ENCODE assay signal across 1 cellular context in genomic region chr7:33722383-33723096, GRCh38.
A peak's percentile ranks its signal among the peaks of the same experiment; 100 is the strongest.
TF ChIP-seq lines count a peak whose summit lies in the region.

No MANE protein-coding gene starts in this region.

TF ChIP-seq in HEK293, 187 proteins besides CTCF, POLR2A, EP300 and RAD21 (continued from another document and continues in another):
- no peak for TF ChIP-seq ZNF518A (tag by site-specific recombination; conservative IDR thresholded peaks at IDR 0.05; ENCODE audit: low read depth)
- no peak for TF ChIP-seq ZNF302 (tag by site-specific recombination; IDR thresholded peaks at IDR 0.05; ENCODE audit: low read depth)
- no peak for TF ChIP-seq ZSCAN4 (tag by site-specific recombination; IDR thresholded peaks at IDR 0.05)
- TF ChIP-seq ZNF530 (tag by site-specific recombination; IDR thresholded peaks at IDR 0.05; ENCODE audit: low read depth), result no peak
- TF ChIP-seq ZNF24 (tag by site-specific recombination; IDR thresholded peaks at IDR 0.05), result no peak
- peak; percentile 69; the same call in 1 of the 2 replicates for TF ChIP-seq ZBTB48 (tag by site-specific recombination; IDR thresholded peaks at IDR 0.05)
- TF ChIP-seq ZNF292 (tag by site-specific recombination; IDR thresholded peaks at IDR 0.05; ENCODE audit: borderline replicate concordance, low read depth), result no peak
- no peak for TF ChIP-seq ZNF558 (tag by site-specific recombination; IDR thresholded peaks at IDR 0.05)
- no peak for TF ChIP-seq ZNF175 (tag by site-specific recombination; IDR thresholded peaks at IDR 0.05)
- no peak for TF ChIP-seq ELK4 (IDR thresholded peaks at IDR 0.05; ENCODE audit: borderline replicate concordance, low read depth, low read length)
- TF ChIP-seq REPIN1 (tag by site-specific recombination; IDR thresholded peaks at IDR 0.05; ENCODE audit: low read depth), result no peak
- no peak for TF ChIP-seq ZSCAN23 (tag by site-specific recombination; IDR thresholded peaks at IDR 0.05)
- TF ChIP-seq IKZF3 (tag by site-specific recombination; IDR thresholded peaks at IDR 0.05), result 0 out of 2 replicates have a peak, but pooled peaks have one; percentile 60
- no peak for TF ChIP-seq ZNF362 (tag by site-specific recombination; IDR thresholded peaks at IDR 0.05)
- peak; percentile 51; the same call in 1 of the 2 replicates for TF ChIP-seq ZNF366 (tag by site-specific recombination; conservative IDR thresholded peaks at IDR 0.05)
- TF ChIP-seq ZNF174 (tag by site-specific recombination; IDR thresholded peaks at IDR 0.05), result no peak
- no peak for TF ChIP-seq ZNF16 (tag by site-specific recombination; IDR thresholded peaks at IDR 0.05; ENCODE audit: low read depth)
- TF ChIP-seq ZNF394 (tag by site-specific recombination; IDR thresholded peaks at IDR 0.05; ENCODE audit: borderline replicate concordance), result no peak
- no peak for TF ChIP-seq ZNF596 (tag by site-specific recombination; IDR thresholded peaks at IDR 0.05)
- TF ChIP-seq ZNF513 (tag by site-specific recombination; IDR thresholded peaks at IDR 0.05), result no peak
- TF ChIP-seq KLF10 (tag by site-specific recombination; IDR thresholded peaks at IDR 0.05), result peak; percentile 34; the same call in 1 of the 2 replicates
- no peak for TF ChIP-seq KLF8 (tag by site-specific recombination; IDR thresholded peaks at IDR 0.05)
- TF ChIP-seq YY2 (tag by site-specific recombination; IDR thresholded peaks at IDR 0.05), result no peak
- no peak for TF ChIP-seq ZNF488 (tag by site-specific recombination; IDR thresholded peaks at IDR 0.05)
- TF ChIP-seq PRDM6 (tag by site-specific recombination; IDR thresholded peaks at IDR 0.05), result no peak
- peak; percentile 90 for TF ChIP-seq ZNF600 (tag by site-specific recombination; IDR thresholded peaks at IDR 0.05)
- TF ChIP-seq ZBTB1 (tag by site-specific recombination; IDR thresholded peaks at IDR 0.05), result no peak
- peak; percentile 85 for TF ChIP-seq KLF17 (tag by site-specific recombination; IDR thresholded peaks at IDR 0.05)
- no peak; the same call in 1 of the 2 replicates for TF ChIP-seq KLF9 (tag by site-specific recombination; IDR thresholded peaks at IDR 0.05; ENCODE audit: low read depth)
- TF ChIP-seq ZNF792 (tag by site-specific recombination; IDR thresholded peaks at IDR 0.05), result no peak
- no peak for TF ChIP-seq ZNF146 (tag by site-specific recombination; IDR thresholded peaks at IDR 0.05)
- TF ChIP-seq ZNF132 (tag by site-specific recombination; IDR thresholded peaks at IDR 0.05; ENCODE audit: borderline replicate concordance), result no peak
- TF ChIP-seq ZNF639 (tag by site-specific recombination; IDR thresholded peaks at IDR 0.05), result no peak
- no peak for TF ChIP-seq ZNF138 (tag by site-specific recombination; IDR thresholded peaks at IDR 0.05; ENCODE audit: borderline replicate concordance)
- no peak for TF ChIP-seq ZNF426 (tag by site-specific recombination; IDR thresholded peaks at IDR 0.05)
- TF ChIP-seq SP7 (tag by site-specific recombination; IDR thresholded peaks at IDR 0.05), result peak; percentile 78; the same call in 1 of the 2 replicates
- no peak for TF ChIP-seq ZFP41 (tag by site-specific recombination; IDR thresholded peaks at IDR 0.05; ENCODE audit: borderline replicate concordance)
- no peak for TF ChIP-seq SP3 (tag by site-specific recombination; IDR thresholded peaks at IDR 0.05)
- TF ChIP-seq ZNF777 (tag by site-specific recombination; IDR thresholded peaks at IDR 0.05; ENCODE audit: borderline replicate concordance), result no peak
- no peak for TF ChIP-seq ZNF664 (tag by site-specific recombination; IDR thresholded peaks at IDR 0.05)
- no peak for TF ChIP-seq ZNF76 (tag by site-specific recombination; IDR thresholded peaks at IDR 0.05; ENCODE audit: borderline replicate concordance, low read depth)
- TF ChIP-seq ZNF580 (tag by site-specific recombination; IDR thresholded peaks at IDR 0.05), result no peak
- TF ChIP-seq ZNF624 (tag by site-specific recombination; IDR thresholded peaks at IDR 0.05), result no peak
- 0 out of 2 replicates have a peak, but pooled peaks have one; percentile 12 for TF ChIP-seq PRDM1 (tag by site-specific recombination; IDR thresholded peaks at IDR 0.05)
- TF ChIP-seq ZNF391 (tag by site-specific recombination; IDR thresholded peaks at IDR 0.05; ENCODE audit: borderline replicate concordance, low read depth), result no peak
- no peak for TF ChIP-seq ZNF561 (tag by site-specific recombination; IDR thresholded peaks at IDR 0.05; ENCODE audit: borderline replicate concordance)
- no peak for TF ChIP-seq ZNF670 (tag by site-specific recombination; IDR thresholded peaks at IDR 0.05; ENCODE audit: low read depth)
- TF ChIP-seq ZNF155 (tag by site-specific recombination; IDR thresholded peaks at IDR 0.05), result no peak
